Comparison of ENCODE assay signal across 8 cellular contexts in genomic region chr6:169789146-169789943, GRCh38. TPM values are rescaled to one million over a fixed set of nuclear protein-coding genes. Genes with fewer than 3 reads are reported as not detected.
A peak's percentile ranks its signal among the peaks of the same experiment; 100 is the strongest.
DNase-seq lines count a peak whose midpoint lies in the region; ATAC-seq and TF ChIP-seq lines count a peak whose summit lies in the region.

No MANE protein-coding gene starts in this region.

- no peaks in the 10 kb centered on the region for H3K27me3 ChIP-seq in skeletal muscle satellite cell (ENCODE audit: control insufficient read depth, insufficient read depth, low read length)

- H3K9me3 Mint-ChIP-seq in HFFc6 (no peaks in the 10 kb centered on the region), T-cell (no peaks in the 10 kb centered on the region)

- CTCF ChIA-PET in T-cell (lab: Charles Lee): interaction anchor here (0.5 to 2.6 kb wide), 13 partner anchors 15 to 795 kb away, joined by 3 to 44 read pairs (median 4); no protein-coding TSS in a partner anchor

- no peaks in the 10 kb centered on the region for H3K9me3 ChIP-seq in skeletal muscle satellite cell (replicated peaks; ENCODE audit: low read length)
- no peaks in the 10 kb centered on the region for H3K9me3 ChIP-seq in mucosa of descending colon

- H3K4me3 Mint-ChIP-seq in HFFc6: peak overlapping the region; percentile 90
- peak overlapping the region; percentile 81 to 87 (median 81) for H3K4me3 Mint-ChIP-seq in T-cell

- H3K27ac Mint-ChIP-seq in HFFc6: peak overlapping the region; percentile 42
- H3K27ac Mint-ChIP-seq in T-cell: no peak overlapping the region

- ATAC-seq in T-cell (replicated peaks in 1 of 4) (no peak), mucosa of descending colon (no peak), HG02763 (IDR thresholded peaks at IDR 0.05; ENCODE audit: unreplicated experiment) (no peak)

- intact Hi-C loops in mucosa of descending colon (cut with DNase I, micrococcal nuclease): no loop called here

- H3K36me3 Mint-ChIP-seq in HFFc6 (ENCODE audit: low read depth) (no peaks in the 10 kb centered on the region), T-cell (no peaks in the 10 kb centered on the region)

- H3K36me3 ChIP-seq in skeletal muscle satellite cell (ENCODE audit: insufficient read depth, low read length) (no peaks in the 10 kb centered on the region), mucosa of descending colon (ENCODE audit: low read depth) (no peaks in the 10 kb centered on the region)

- no peak for TF ChIP-seq CTCF in HFFc6 (IDR thresholded peaks at IDR 0.05)
- no peak for TF ChIP-seq CTCF in fibroblast of the aortic adventitia (IDR thresholded peaks at IDR 0.05; ENCODE audit: insufficient read depth, low read length)
- TF ChIP-seq CTCF in mucosa of descending colon (IDR thresholded peaks at IDR 0.05): no peak

- H3K27me3 Mint-ChIP-seq in HFFc6 (ENCODE audit: insufficient read depth) (peaks cover 7% of the 10 kb centered on the region; the same call in 1 of the 2 replicates), T-cell (peaks cover 23 to 30% of the 10 kb centered on the region in 2 donors)

- H3K4me2 ChIP-seq in skeletal muscle satellite cell (ENCODE audit: low read length): peak overlapping the region; percentile 94

- H3K4me1 ChIP-seq in skeletal muscle satellite cell (ENCODE audit: control insufficient read depth, insufficient read depth, low read length) (peaks cover 13% of the 10 kb centered on the region), mucosa of descending colon (ENCODE audit: low read depth) (peaks cover 9% of the 10 kb centered on the region)

- DNase-seq in HFFc6 (no peak), T-cell (no peak), fibroblast of the aortic adventitia (ENCODE audit: low read depth) (no peak), occipital lobe (lab: John Stamatoyannopoulos, UW) (no peak), mucosa of descending colon (no peak), T-helper 9 cell (no peak)

- H3K9ac ChIP-seq in skeletal muscle satellite cell (ENCODE audit: low read depth, low read length): peak overlapping the region; percentile 73

- H3K4me1 Mint-ChIP-seq in HFFc6 (ENCODE audit: low read depth) (peaks cover 22% of the 10 kb centered on the region), T-cell (peaks cover 14 to 22% (median 18%) of the 10 kb centered on the region in 3 donors)

- H3K4me3 ChIP-seq in fibroblast of the aortic adventitia (ENCODE audit: low read depth, low read length) (peak overlapping the region; percentile 70), skeletal muscle satellite cell (ENCODE audit: low read length) (peak overlapping the region; percentile 74), mucosa of descending colon (no peak overlapping the region)

- POLR2A ChIA-PET in T-cell (lab: Charles Lee): no interaction called here

RNA-seq across cellular contexts. Expression of gene ERMARD, which starts 37.9 kb away (rescaled TPM):
- total RNA-seq in HFFc6 (2021; fragmentation: NEBNext Ultra II Directional; extraction: Animal tissue kit (Norgen Biotek cat#: 25700)): 10 to 100 TPM; 13.7 to 17.5 (median 15.9) TPM
- total RNA-seq in T-cell (10 to 100 TPM; 24.7 to 35.7 (median 29.9) TPM), fibroblast of the aortic adventitia (ENCODE audit: low replicate concordance) (15.0 and 18.3 TPM in 2 replicates), occipital lobe (25.3 TPM), mucosa of descending colon (10 to 100 TPM; 16.6 to 25.2 (median 23.1) TPM)
- total RNA-seq in skeletal muscle satellite cell (2012; rRNA removed): 12.2 and 19.0 TPM in 2 replicates

RNA-seq across cellular contexts. Expression of gene DYNLT2, which starts 38.0 kb away (rescaled TPM):
- total RNA-seq in HFFc6 (2021; fragmentation: NEBNext Ultra II Directional; extraction: Animal tissue kit (Norgen Biotek cat#: 25700)): under 1 TPM; 0.36 to 0.85 (median 0.51) TPM
- 1 to 10 TPM; 1.9 to 3.9 (median 2.7) TPM for total RNA-seq in T-cell
- 1.7 and 2.0 TPM in 2 replicates for total RNA-seq in fibroblast of the aortic adventitia (ENCODE audit: low replicate concordance)
- total RNA-seq in skeletal muscle satellite cell (2012; rRNA removed): 0.44 and 1.3 TPM in 2 replicates
- 2.8 TPM for total RNA-seq in occipital lobe
- 1 to 10 TPM; 1.5 to 2.4 (median 2.3) TPM for total RNA-seq in mucosa of descending colon
